In the genomic region with DNA sequence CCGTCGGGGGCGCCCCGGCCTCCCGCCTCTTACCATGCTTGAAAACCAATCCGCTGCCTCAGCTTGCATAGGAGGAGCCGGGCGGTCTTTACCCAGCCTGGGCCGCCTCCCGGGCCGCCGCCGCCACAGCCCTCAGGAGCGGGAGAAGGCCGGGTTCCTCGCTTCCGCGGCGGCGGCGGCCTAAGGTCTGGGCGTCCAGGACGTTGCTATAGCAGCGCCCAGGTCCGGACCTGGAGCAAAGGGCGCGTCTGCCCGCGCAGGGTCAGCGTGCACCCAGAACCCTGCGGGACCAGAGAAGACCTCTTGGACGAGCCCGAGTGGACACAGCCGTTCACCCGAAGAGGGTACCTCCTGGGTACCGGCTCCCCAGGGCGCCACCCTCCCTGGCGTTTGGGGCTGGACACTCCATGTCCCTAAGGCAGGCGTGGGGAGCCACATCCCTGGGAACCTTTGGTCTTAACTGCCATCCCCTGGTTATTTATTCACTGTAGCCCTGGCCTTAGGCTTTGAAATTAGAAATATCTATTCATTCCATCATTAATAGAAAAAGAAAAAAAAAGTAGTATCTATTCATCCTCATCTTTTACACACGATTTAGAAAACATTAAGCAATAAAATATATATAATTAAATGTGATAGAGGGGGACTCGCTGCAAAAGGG, we compare ENCODE assay signal across 8 cellular contexts. TPM values are rescaled to one million over a fixed set of nuclear protein-coding genes. Genes with fewer than 3 reads are reported as not detected.
DNase-seq lines count a peak whose midpoint lies in the region; ATAC-seq, FAIRE-seq and TF ChIP-seq lines count a peak whose summit lies in the region.

No MANE protein-coding gene starts in this region.

- DNase-seq in ELR (ENCODE audit: low read depth) (peak; percentile 76), cardiac muscle cell (ENCODE audit: low read depth in 1 of 2, low spot score in 1 of 2) (peak; percentile 32 to 73), psoas muscle (peak; percentile 43 to 58), SIG-M5 (lab: John Stamatoyannopoulos, UW) (no peak), H54 (ENCODE audit: insufficient read length, low spot score) (no peak)

- TF ChIP-seq CTCF in WI38 (IDR thresholded peaks at IDR 0.05; ENCODE audit: low read depth, low read length), result no peak
- no peak for TF ChIP-seq CTCF in cardiac muscle cell (IDR thresholded peaks at IDR 0.05; ENCODE audit: low read depth, low read length)
- no peak for TF ChIP-seq CTCF in psoas muscle (IDR thresholded peaks at IDR 0.05)

- no peak for FAIRE-seq in H54 (lab: Jason Lieb, UNC)

- H3K27me3 ChIP-seq in cardiac muscle cell (no peaks in the 10 kb centered on the region), psoas muscle (ENCODE audit: insufficient read depth in 3 of 3, low read length in 2 of 3) (peaks cover 0 to 44% (median 3%) of the 10 kb centered on the region in 3 donors)

- 15 to 21% (median 15%) methylated on average over 35 to 41 of the region's 41 CpGs for WGBS in psoas muscle, 3 donors

- peaks cover 10% of the 10 kb centered on the region for H3K4me1 ChIP-seq in cardiac muscle cell (ENCODE audit: low read depth)
- H3K4me1 ChIP-seq in psoas muscle, result peaks cover 4% of the 10 kb centered on the region

- H3K36me3 ChIP-seq in cardiac muscle cell, result peaks cover 11% of the 10 kb centered on the region
- H3K36me3 ChIP-seq in psoas muscle (ENCODE audit: insufficient read depth in 1 of 2, low read depth in 1 of 2), result no peaks in the 10 kb centered on the region

- H3K9me3 ChIP-seq in cardiac muscle cell (ENCODE audit: low read depth) (no peaks in the 10 kb centered on the region), psoas muscle (no peaks in the 10 kb centered on the region)

- intact Hi-C loops in psoas muscle (cut with DNase I), result no loop called here

- peak overlapping the region; percentile 73 for H3K4me3 ChIP-seq in WI38 (ENCODE audit: low read depth, low read length)
- peak overlapping the region; percentile 7 for H3K4me3 ChIP-seq in cardiac muscle cell
- peak overlapping the region; percentile 49 for H3K4me3 ChIP-seq in psoas muscle

- TF ChIP-seq POLR2A in H54 (IDR thresholded peaks at IDR 0.05; ENCODE audit: low read depth, low read length), result no peak

- ATAC-seq in psoas muscle (peak; percentile 23 to 44 (median 33)), HG03108 (IDR thresholded peaks at IDR 0.05; ENCODE audit: unreplicated experiment) (no peak), GM21515 (IDR thresholded peaks at IDR 0.05; ENCODE audit: unreplicated experiment) (no peak)

- H3K27ac ChIP-seq in cardiac muscle cell, result no peak overlapping the region
- no peak overlapping the region for H3K27ac ChIP-seq in psoas muscle

RNA-seq across cellular contexts. Expression of a gene that starts 2.4 kb away (rescaled TPM):
- total RNA-seq in cardiac muscle cell, result 30.7 and 47.2 TPM in 2 replicates
- 6.4 and 8.9 TPM in 2 replicates for polyA plus RNA-seq in cardiac muscle cell
- 1 to 10 TPM; 1.8 to 2.9 (median 2.0) TPM for total RNA-seq in psoas muscle
- 1 to 10 TPM in 1 of 3 donors, under 1 TPM in 2; 0.70 to 1.1 (median 0.91) TPM for polyA plus RNA-seq in psoas muscle

RNA-seq across cellular contexts. Expression of a gene that starts 34.8 kb away (rescaled TPM):
- total RNA-seq in cardiac muscle cell (13.6 and 19.8 TPM in 2 replicates), psoas muscle (10 to 100 TPM; 11.5 to 19.6 (median 17.2) TPM)
- polyA plus RNA-seq in cardiac muscle cell (11.6 and 15.3 TPM in 2 replicates), psoas muscle (10 to 100 TPM in 1 of 3 donors, 1 to 10 TPM in 2; 7.9 to 11.8 (median 8.9) TPM)

Comparison
In these comparisons a context has a peak if more than half of its experiments do, and no peak if none do; other contexts are left out.
1. DNase-seq: peak in ELR (single experiment), cardiac muscle cell (2 of 2) and psoas muscle (2 of 2); none in SIG-M5 (single experiment) and H54 (single experiment).
2. H3K4me3 ChIP-seq: peak in every context shown above with its lines; median percentile 73 in WI38; 49 in psoas muscle; 7 in cardiac muscle cell.
3. ATAC-seq: peak in psoas muscle (4 of 4); none in HG03108 (single experiment) and GM21515 (single experiment).